24 cellular contexts compared by ENCODE assay signal in genomic region chr2:167759531-167759930, GRCh38.
DNase-seq lines count a peak whose midpoint lies in the region; ATAC-seq, FAIRE-seq and TF ChIP-seq lines count a peak whose summit lies in the region.
"Had no signal": no experiment of that assay in that cellular context is flagged by ENCODE, and none has a peak within 500 bp of the region (broad histone marks: within the 10 kb centered on the region; RNA-seq: fewer than 3 reads in every experiment).

No MANE protein-coding gene starts in this region.

- H3K27me3 Mint-ChIP-seq in WTC11 (ENCODE audit: low read depth): no peaks in the 10 kb centered on the region
- H3K27me3 Mint-ChIP-seq in stimulated activated naive B cell treated with anti-CD40 and anti-IgM and Interleukin-4, amounts not matched to agents 10 μg/mL and 1 μg/mL and 100 μg/mL, for 72 hours: peaks cover 0 to 6% of the 10 kb centered on the region in 2 donors
- H3K27me3 Mint-ChIP-seq: B cell; CD4-positive, CD25-positive, alpha-beta regulatory T cell had no signal

- POLR2A ChIA-PET in WTC11 (lab: Charles Lee): interaction anchor here (0.6 kb wide), 1 partner anchor 1859 kb away, joined by 3 read pairs; no protein-coding TSS in a partner anchor

- no peak overlapping the region for H3K4me2 ChIP-seq in Loucy (ENCODE audit: low read depth, low read length, poor library complexity, severe bottlenecking)

- ATAC-seq in WTC11 (peak; percentile 57), GM21737 (IDR thresholded peaks at IDR 0.05; ENCODE audit: unreplicated experiment) (no peak)
- ATAC-seq in stimulated activated naive B cell treated with anti-CD40 and anti-IgM and Interleukin-4, amounts not matched to agents 10 μg/mL and 1 μg/mL and 100 μg/mL, for 72 hours (replicated peaks): no peak

- H3K4me1 Mint-ChIP-seq in WTC11: peaks cover 63% of the 10 kb centered on the region
- no peaks in the 10 kb centered on the region for H3K4me1 Mint-ChIP-seq in stimulated activated naive B cell treated with anti-CD40 and anti-IgM and Interleukin-4, amounts not matched to agents 10 μg/mL and 1 μg/mL and 100 μg/mL, for 72 hours
- H3K4me1 Mint-ChIP-seq: B cell; CD4-positive, CD25-positive, alpha-beta regulatory T cell had no signal

- H2AFZ ChIP-seq in Loucy (ENCODE audit: low read length): no peak overlapping the region

- H3K4me3 Mint-ChIP-seq in WTC11: no peak overlapping the region
- H3K4me3 Mint-ChIP-seq in stimulated activated naive B cell treated with anti-CD40 and anti-IgM and Interleukin-4, amounts not matched to agents 10 μg/mL and 1 μg/mL and 100 μg/mL, for 72 hours: no peak overlapping the region
- H3K4me3 Mint-ChIP-seq: B cell; CD4-positive, CD25-positive, alpha-beta regulatory T cell had no signal

- no peak overlapping the region for H3K9ac ChIP-seq in Loucy (ENCODE audit: low read depth, low read length, poor library complexity, severe bottlenecking)

- TF ChIP-seq CTCF in C4-2B (conservative IDR thresholded peaks at IDR 0.05) (peak; percentile 12; the same call in 1 of the 2 replicates), Loucy (conservative IDR thresholded peaks at IDR 0.05; ENCODE audit: low read length) (peak; percentile 40), WTC11 (IDR thresholded peaks at IDR 0.05) (no peak)

- FAIRE-seq in urothelium cell line (lab: Jason Lieb, UNC): no peak
- FAIRE-seq: G401.6 had no signal

- H3K79me2 ChIP-seq in Loucy (ENCODE audit: insufficient read depth, low read length): no peaks in the 10 kb centered on the region

- H3K27me3 ChIP-seq in Loucy (ENCODE audit: insufficient read depth, low read length, poor library complexity, severe bottlenecking): no peaks in the 10 kb centered on the region
- H3K27me3 ChIP-seq: MG63 had no signal

- DNase-seq in WTC11 (ENCODE audit: low spot score) (peak; percentile 22), iPS-NIHi7 (ENCODE audit: extremely low spot score) (peak; percentile 40), urothelium cell line (ENCODE audit: low spot score) (no peak), hepatic stellate cell (ENCODE audit: low spot score) (no peak)
- no peak for DNase-seq in stimulated activated naive B cell treated with anti-CD40 and anti-IgM and Interleukin-4, amounts not matched to agents 10 μg/mL and 1 μg/mL and 100 μg/mL, for 72 hours
- DNase-seq: CD4-positive, CD25-positive, alpha-beta regulatory T cell; COR-L47; GOT3; IMR-90; Karpas-422; MG63; NCI-H1092 treated with DMSO at 0.1 percent for 48 hours; NCI-H146; NCI-H2029 treated with DMSO at 0.1 percent for 48 hours; NCI-H2171; NCI-H446; NCI-H526 treated with DMSO at 0.1 percent for 48 hours; RPMI8226; SHP77 treated with DMSO at 0.1 percent for 48 hours had no signal

- H3F3A ChIP-seq in Loucy (ENCODE audit: low read depth): no peaks in the 10 kb centered on the region

- H3K4me3 ChIP-seq in Loucy (ENCODE audit: low read length, poor library complexity, severe bottlenecking): no peak overlapping the region
- H3K4me3 ChIP-seq: MG63 had no signal

- no peaks in the 10 kb centered on the region for H3K36me3 ChIP-seq in Loucy (ENCODE audit: insufficient read depth, low read length)
- H3K36me3 ChIP-seq: MG63 had no signal

- no peaks in the 10 kb centered on the region for H3K9me3 ChIP-seq in Loucy (ENCODE audit: insufficient read depth, low read depth, low read length)
- H3K9me3 ChIP-seq: MG63 had no signal

- H4K20me1 ChIP-seq in Loucy (ENCODE audit: insufficient read depth, low read length, poor library complexity, severe bottlenecking): no peaks in the 10 kb centered on the region

- H3K4me1 ChIP-seq in Loucy (ENCODE audit: insufficient read depth, low read length, poor library complexity, severe bottlenecking): no peaks in the 10 kb centered on the region

- CTCF ChIA-PET in WTC11 (lab: Charles Lee): interaction anchor here (0.6 to 1.7 kb wide), 6 partner anchors 14 to 359 kb away, joined by 3 to 7 read pairs (median 4); no protein-coding TSS in a partner anchor

- no peaks in the 10 kb centered on the region for H3K36me3 Mint-ChIP-seq in WTC11
- H3K36me3 Mint-ChIP-seq in stimulated activated naive B cell treated with anti-CD40 and anti-IgM and Interleukin-4, amounts not matched to agents 10 μg/mL and 1 μg/mL and 100 μg/mL, for 72 hours: no peaks in the 10 kb centered on the region
- H3K36me3 Mint-ChIP-seq: CD4-positive, CD25-positive, alpha-beta regulatory T cell had no signal

- 0 out of 2 replicates have a peak overlapping the region, but pooled peaks have one; percentile 50 for H3K27ac Mint-ChIP-seq in WTC11
- no peak overlapping the region for H3K27ac Mint-ChIP-seq in stimulated activated naive B cell treated with anti-CD40 and anti-IgM and Interleukin-4, amounts not matched to agents 10 μg/mL and 1 μg/mL and 100 μg/mL, for 72 hours
- H3K27ac Mint-ChIP-seq: B cell; CD4-positive, CD25-positive, alpha-beta regulatory T cell had no signal

- no peaks in the 10 kb centered on the region for H3K9me2 ChIP-seq in Loucy (replicated peaks; ENCODE audit: low read depth, low read length)

- H3K27ac ChIP-seq in C4-2B: no peak overlapping the region

- H3K9me3 Mint-ChIP-seq in WTC11: no peaks in the 10 kb centered on the region
- no peaks in the 10 kb centered on the region for H3K9me3 Mint-ChIP-seq in stimulated activated naive B cell treated with anti-CD40 and anti-IgM and Interleukin-4, amounts not matched to agents 10 μg/mL and 1 μg/mL and 100 μg/mL, for 72 hours

TF ChIP-seq in WTC11, 78 proteins besides CTCF, POLR2A, EP300 and RAD21:
- TF ChIP-seq FOXJ3 (CRISPR knock-in tag; IDR thresholded peaks at IDR 0.05; ENCODE audit: borderline replicate concordance) (no peak), ZNF121 (CRISPR knock-in tag; IDR thresholded peaks at IDR 0.05) (no peak), E2F1 (CRISPR knock-in tag; IDR thresholded peaks at IDR 0.05) (no peak), ZNF263 (CRISPR knock-in tag; IDR thresholded peaks at IDR 0.05; ENCODE audit: low read depth) (no peak), NFATC4 (CRISPR knock-in tag; IDR thresholded peaks at IDR 0.05) (no peak), TEAD4 (CRISPR knock-in tag; IDR thresholded peaks at IDR 0.05) (no peak), ZNF317 (CRISPR knock-in tag; IDR thresholded peaks at IDR 0.05; ENCODE audit: borderline replicate concordance, low read depth) (no peak), USF1 (CRISPR knock-in tag; IDR thresholded peaks at IDR 0.05) (no peak), EMX1 (CRISPR knock-in tag; IDR thresholded peaks at IDR 0.05) (no peak), ATF1 (CRISPR knock-in tag; IDR thresholded peaks at IDR 0.05) (no peak), ZNF512 (CRISPR knock-in tag; IDR thresholded peaks at IDR 0.05; ENCODE audit: borderline replicate concordance) (no peak), ZNF232 (CRISPR knock-in tag; IDR thresholded peaks at IDR 0.05) (no peak), RORB (CRISPR knock-in tag; IDR thresholded peaks at IDR 0.05) (no peak), MAX (CRISPR knock-in tag; IDR thresholded peaks at IDR 0.05) (no peak), PREB (CRISPR knock-in tag; IDR thresholded peaks at IDR 0.05; ENCODE audit: borderline replicate concordance) (no peak), SP1 (CRISPR knock-in tag; conservative IDR thresholded peaks at IDR 0.05) (no peak)

Comparison
In these comparisons a context has a peak if more than half of its experiments do, and no peak if none do; other contexts are left out.
1. DNase-seq: peak in WTC11 (single experiment) and iPS-NIHi7 (single experiment); none in urothelium cell line (single experiment), hepatic stellate cell (single experiment) and stimulated activated naive B cell treated with anti-CD40 and anti-IgM and Interleukin-4, amounts not matched to agents 10 μg/mL and 1 μg/mL and 100 μg/mL, for 72 hours (single experiment).